19 cellular contexts compared by ENCODE assay signal in genomic region chr15:65405793-65406192, GRCh38. TPM values are rescaled to one million over a fixed set of nuclear protein-coding genes. Genes with fewer than 3 reads are reported as not detected.
"Had no signal": no experiment of that assay in that cellular context is flagged by ENCODE, and none has a peak within 500 bp of the region (broad histone marks: within the 10 kb centered on the region; RNA-seq: fewer than 3 reads in every experiment).

No MANE protein-coding gene starts in this region.

- H3K27ac Mint-ChIP-seq: activated CD8-positive, alpha-beta memory T cell treated with anti-CD3 and anti-CD28 coated beads, Interleukin-2, amount 10 ng/mL, durations not matched to agents 7 days and 5 days; activated naive CD4-positive, alpha-beta T cell treated with anti-CD3 and anti-CD28 coated beads, Interleukin-2, amount 50 U/mL, for 72 hours; activated T-cell treated with anti-CD3 and anti-CD28 coated beads, Interleukin-2, amount 50 U/mL, for 24 hours; endodermal cell; stimulated activated memory B cell treated with anti-CD40 and anti-IgM and Interleukin-4, amounts not matched to agents 10 μg/mL and 1 μg/mL and 100 μg/mL, for 72 hours; type B pancreatic cell had no signal

- FAIRE-seq: islet of Langerhans, pancreas, small intestine had no signal

- H3K27me3 ChIP-seq: body of pancreas, pancreas had no signal

- H3K36me3 Mint-ChIP-seq: activated CD8-positive, alpha-beta memory T cell treated with anti-CD3 and anti-CD28 coated beads, Interleukin-2, amount 10 ng/mL, durations not matched to agents 7 days and 5 days; activated naive CD4-positive, alpha-beta T cell treated with anti-CD3 and anti-CD28 coated beads, Interleukin-2, amount 50 U/mL, for 72 hours; stimulated activated memory B cell treated with anti-CD40 and anti-IgM and Interleukin-4, amounts not matched to agents 10 μg/mL and 1 μg/mL and 100 μg/mL, for 72 hours; type B pancreatic cell had no signal

- H3K4me3 ChIP-seq: body of pancreas, pancreas had no signal

- H3K27ac ChIP-seq: body of pancreas, pancreas had no signal

- H3K9me3 ChIP-seq: body of pancreas, pancreas had no signal

- ATAC-seq: activated CD4-positive, CD25-positive, alpha-beta regulatory T cell treated with anti-CD3 and anti-CD28 coated beads, Interleukin-2, amount 50 U/mL, for 24 hours; activated CD8-positive, alpha-beta memory T cell treated with anti-CD3 and anti-CD28 coated beads, Interleukin-2, amount 10 ng/mL, durations not matched to agents 7 days and 5 days; activated naive CD4-positive, alpha-beta T cell treated with anti-CD3 and anti-CD28 coated beads, Interleukin-2, amount 50 U/mL, for 72 hours; body of pancreas; pancreas; stimulated activated memory B cell treated with anti-CD40 and anti-IgM and Interleukin-4, amounts not matched to agents 10 μg/mL and 1 μg/mL and 100 μg/mL, for 72 hours had no signal

- H3K9me3 Mint-ChIP-seq: activated naive CD4-positive, alpha-beta T cell treated with anti-CD3 and anti-CD28 coated beads, Interleukin-2, amount 50 U/mL, for 72 hours; activated T-cell treated with anti-CD3 and anti-CD28 coated beads, Interleukin-2, amount 50 U/mL, for 24 hours; central memory CD8-positive, alpha-beta T cell; endodermal cell; stimulated activated memory B cell treated with anti-CD40 and anti-IgM and Interleukin-4, amounts not matched to agents 10 μg/mL and 1 μg/mL and 100 μg/mL, for 72 hours; type B pancreatic cell had no signal

- H3K36me3 ChIP-seq: pancreas had no signal

- DNase-seq: activated CD4-positive, alpha-beta T cell treated with anti-CD3 and anti-CD28 coated beads, Interleukin-2, amount 50 U/mL, for 48 hours; activated CD8-positive, alpha-beta memory T cell treated with anti-CD3 and anti-CD28 coated beads, Interleukin-2, amount 10 ng/mL, durations not matched to agents 7 days and 5 days; activated effector memory CD4-positive, alpha-beta T cell treated with anti-CD3 and anti-CD28 coated beads, Interleukin-2, amount 50 U/mL, for 16 hours; activated T-cell treated with anti-CD3 and anti-CD28 coated beads, Interleukin-2, amount 50 U/mL, for 24 hours; amniotic stem cell; body of pancreas; endodermal cell; retina; small intestine; substantia nigra had no signal

- H3K4me3 Mint-ChIP-seq: activated CD8-positive, alpha-beta memory T cell treated with anti-CD3 and anti-CD28 coated beads, Interleukin-2, amount 10 ng/mL, durations not matched to agents 7 days and 5 days; activated T-cell treated with anti-CD3 and anti-CD28 coated beads, Interleukin-2, amount 50 U/mL, for 24 hours; central memory CD8-positive, alpha-beta T cell; endodermal cell; stimulated activated memory B cell treated with anti-CD40 and anti-IgM and Interleukin-4, amounts not matched to agents 10 μg/mL and 1 μg/mL and 100 μg/mL, for 72 hours; type B pancreatic cell had no signal

RNA-seq across cellular contexts. Expression of gene IGDCC4, which starts 17.0 kb away (rescaled TPM):
- total RNA-seq: T-helper 2 cell treated with Interferon-gamma antibody and Interleukin-4, amounts not matched to agents 100 ng/mL and 5 ng/mL, for 36 hours had no signal

RNA-seq across cellular contexts. Expression of gene IGDCC3, which starts 28.0 kb away (rescaled TPM):
- total RNA-seq: activated CD8-positive, alpha-beta memory T cell treated with anti-CD3 and anti-CD28 coated beads, Interleukin-2, amount 10 ng/mL, durations not matched to agents 7 days and 5 days; activated naive CD4-positive, alpha-beta T cell treated with anti-CD3 and anti-CD28 coated beads, Interleukin-2, amount 50 U/mL, for 72 hours; body of pancreas; lung microvascular endothelial cell; T-helper 2 cell treated with Interferon-gamma antibody and Interleukin-4, amounts not matched to agents 100 ng/mL and 5 ng/mL, for 36 hours had no signal
- polyA plus RNA-seq: pancreas had no signal
